In genomic region chr7:101253199-101253598, GRCh38 we compare ENCODE assay signal across 14 cellular contexts. TPM values are rescaled to one million over a fixed set of nuclear protein-coding genes. Genes with fewer than 3 reads are reported as not detected.
DNase-seq lines count a peak whose midpoint lies in the region; ATAC-seq, FAIRE-seq and TF ChIP-seq lines count a peak whose summit lies in the region.
"Not testable (repeated sequence)": the region's sequence is repeated elsewhere in the genome, so short reads cannot be mapped to it uniquely, and the experiment has no call there.
"Had no signal": no experiment of that assay in that cellular context is flagged by ENCODE, and none has a peak within 500 bp of the region (broad histone marks: within the 10 kb centered on the region; RNA-seq: fewer than 3 reads in every experiment).

No MANE protein-coding gene starts in this region.

- FAIRE-seq in A549 (lab: Jason Lieb, UNC) = not testable (repeated sequence)

- not testable (repeated sequence) for TF ChIP-seq EP300 in A549 (IDR thresholded peaks at IDR 0.05)

- H3K27ac Mint-ChIP-seq in GM23338; central memory CD8-positive, alpha-beta T cell (ENCODE audit: low read depth): not testable (repeated sequence)
- H3K27ac Mint-ChIP-seq in naive thymus-derived CD8-positive, alpha-beta T cell = peak overlapping the region in 4 of 10 donors; percentile 98 to 99 (median 98)

- not testable (repeated sequence) for ATAC-seq in A549; GM23338; Panc1; activated T-cell treated with anti-CD3 and anti-CD28 coated beads, Interleukin-2, amount 50 U/mL, for 4 hours; central memory CD8-positive, alpha-beta T cell (replicated peaks; ENCODE audit: extremely low read depth, poor library complexity, severe bottlenecking); naive thymus-derived CD8-positive, alpha-beta T cell

- not testable (repeated sequence) for H3K9me3 ChIP-seq in A549; Panc1 (ENCODE audit: control insufficient read depth, insufficient read depth, low read depth, low read length)

- not testable (repeated sequence) for H3K9me3 Mint-ChIP-seq in GM23338; activated T-cell treated with anti-CD3 and anti-CD28 coated beads, Interleukin-2, amount 50 U/mL, for 4 hours; central memory CD8-positive, alpha-beta T cell; naive thymus-derived CD8-positive, alpha-beta T cell

- H3K4me1 ChIP-seq in A549; GM23338 (ENCODE audit: insufficient read depth); Panc1 (ENCODE audit: control insufficient read depth, insufficient read depth, low read length): not testable (repeated sequence)

- H3K27me3 ChIP-seq in GM23338 (ENCODE audit: insufficient read depth); Panc1 (ENCODE audit: control insufficient read depth, insufficient read depth, low read length): not testable (repeated sequence)

- peak overlapping the region; percentile 76 for H3K4me2 ChIP-seq in A549
- H3K4me2 ChIP-seq in GM23338 = not testable (repeated sequence)

- H3K79me2 ChIP-seq in GM23338 (replicated peaks; ENCODE audit: insufficient read depth) = peaks cover 36% of the 10 kb centered on the region

- H3K4me3 ChIP-seq in A549 = peak overlapping the region; percentile 84; the same call in 2 of the 3 replicates
- peak overlapping the region; percentile 51; the same call in 1 of the 2 replicates for H3K4me3 ChIP-seq in GM23338
- peak overlapping the region; percentile 57 to 85 for H3K4me3 ChIP-seq in Panc1 (ENCODE audit: low read depth in 2 of 2, low read length in 2 of 2)

- not testable (repeated sequence) for DNase-seq in A549 (ENCODE audit: low read depth in 1 of 2, low spot score in 1 of 2); GM23338 (ENCODE audit: low spot score); Panc1 (ENCODE audit: low read depth, low spot score); activated T-cell treated with anti-CD3 and anti-CD28 coated beads, Interleukin-2, amount 50 U/mL, for 4 hours; central memory CD8-positive, alpha-beta T cell (ENCODE audit: low spot score in 2 of 2); naive thymus-derived CD8-positive, alpha-beta T cell

- peaks cover 11% of the 10 kb centered on the region for H3K36me3 Mint-ChIP-seq in GM23338 (ENCODE audit: low read depth)
- H3K36me3 Mint-ChIP-seq in activated T-cell treated with anti-CD3 and anti-CD28 coated beads, Interleukin-2, amount 50 U/mL, for 4 hours (ENCODE audit: insufficient read depth) = not testable (repeated sequence)
- H3K36me3 Mint-ChIP-seq in central memory CD8-positive, alpha-beta T cell (ENCODE audit: insufficient read depth) = peaks cover 17% of the 10 kb centered on the region
- peaks cover 0 to 17% (median 0%) of the 10 kb centered on the region in 3 donors for H3K36me3 Mint-ChIP-seq in naive thymus-derived CD8-positive, alpha-beta T cell

- TF ChIP-seq CTCF in A549 (IDR thresholded peaks at IDR 0.05); GM23338 (conservative IDR thresholded peaks at IDR 0.05; ENCODE audit: low read depth in 2 of 2); Panc1 (IDR thresholded peaks at IDR 0.05): not testable (repeated sequence)

- peaks cover 10% of the 10 kb centered on the region; the same call in 1 of the 2 replicates for H4K20me1 ChIP-seq in GM23338 (replicated peaks; ENCODE audit: insufficient read depth)

- TF ChIP-seq POLR2A in A549 (IDR thresholded peaks at IDR 0.05; ENCODE audit: low read length) = not testable (repeated sequence)

- CTCF ChIA-PET in A549 (lab: Yijun Ruan, JAX) (interaction anchor here (1.0 to 3.1 kb wide), 5 partner anchors 9 to 38 kb away, joined by 4 to 24 read pairs (median 5); partner anchors contain the start of gene FIS1), Panc1 (lab: Charles Lee) (interaction anchor here (0.9 kb wide), 1 partner anchor 857 kb away, joined by 4 read pairs; no protein-coding TSS in a partner anchor)

- not testable (repeated sequence) for H3K4me3 Mint-ChIP-seq in GM23338
- H3K4me3 Mint-ChIP-seq in activated T-cell treated with anti-CD3 and anti-CD28 coated beads, Interleukin-2, amount 50 U/mL, for 4 hours = peak overlapping the region; percentile 99
- H3K4me3 Mint-ChIP-seq in central memory CD8-positive, alpha-beta T cell = peak overlapping the region; percentile 99
- H3K4me3 Mint-ChIP-seq in naive thymus-derived CD8-positive, alpha-beta T cell = peak overlapping the region in 8 of 10 donors; percentile 56 to 100 (median 99)

- 80% methylated on average over 5 of the region's 5 CpGs for WGBS in A549 (ENCODE audit: missing lambda C conversion rate)

- BruUV-seq in Panc1 (replicated peaks; lab: Mats Ljungman, UMichigan) = not testable (repeated sequence)

- not testable (repeated sequence) for H3K36me3 ChIP-seq in GM23338 (ENCODE audit: insufficient read depth); Panc1 (ENCODE audit: control insufficient read depth, insufficient read depth, low read length)

- H3K9me2 ChIP-seq in GM23338 (ENCODE audit: insufficient read depth) = not testable (repeated sequence)

- H3K27ac ChIP-seq in A549 = peak overlapping the region in 1 of 2 experiments; percentile 84; a peak in 5 of 6 replicates
- not testable (repeated sequence) for H3K27ac ChIP-seq in GM23338 (ENCODE audit: low read depth); Panc1 (ENCODE audit: low read length)

- H2AFZ ChIP-seq in GM23338 = peak overlapping the region; percentile 83; the same call in 1 of the 2 replicates

- intact Hi-C loops in Panc1 (cut with micrococcal nuclease; ENCODE audit: unreplicated experiment) = not testable (repeated sequence)

- H3K27me3 Mint-ChIP-seq in GM23338 (ENCODE audit: insufficient read depth, low read depth, poor library complexity); activated T-cell treated with anti-CD3 and anti-CD28 coated beads, Interleukin-2, amount 50 U/mL, for 4 hours (ENCODE audit: low read depth); central memory CD8-positive, alpha-beta T cell; naive thymus-derived CD8-positive, alpha-beta T cell: not testable (repeated sequence)

- not testable (repeated sequence) for TF ChIP-seq RAD21 in A549 (conservative IDR thresholded peaks at IDR 0.05 in 1 of 2, IDR thresholded peaks at IDR 0.05 in 1 of 2)

- H3F3A ChIP-seq in GM23338 (replicated peaks; ENCODE audit: low read depth) = not testable (repeated sequence)

- in situ Hi-C loops in Panc1 (cut with HindIII; ENCODE audit: low pct_unique_long_range_greater_than_20kb, low sequenced_read_pairs) = not testable (repeated sequence)

- POLR2A ChIA-PET in A549 (lab: Yijun Ruan, JAX) = interaction anchor here (0.7 kb wide), 1 partner anchor 366 kb away, joined by 14 read pairs; no protein-coding TSS in a partner anchor
- POLR2A ChIA-PET in Panc1 (lab: Charles Lee) = not testable (repeated sequence)
- POLR2A ChIA-PET in naive thymus-derived CD8-positive, alpha-beta T cell (lab: Charles Lee) = interaction anchor here (1.1 to 4.1 kb wide), 3 partner anchors 10 to 43 kb away, joined by 7 to 24 read pairs (median 22); partner anchors contain the start of genes PLOD3 and ZNHIT1

- H3K4me1 Mint-ChIP-seq in GM23338 = not testable (repeated sequence)
- H3K4me1 Mint-ChIP-seq in activated T-cell treated with anti-CD3 and anti-CD28 coated beads, Interleukin-2, amount 50 U/mL, for 4 hours (ENCODE audit: low read depth) = peaks cover 24% of the 10 kb centered on the region
- H3K4me1 Mint-ChIP-seq in central memory CD8-positive, alpha-beta T cell = peaks cover 25% of the 10 kb centered on the region
- peaks cover 10 to 33% (median 28%) of the 10 kb centered on the region in 4 donors for H3K4me1 Mint-ChIP-seq in naive thymus-derived CD8-positive, alpha-beta T cell

RNA-seq across cellular contexts. Expression of gene FIS1, which starts 8.3 kb away (rescaled TPM):
- 111 TPM in 2 replicates for polyA plus RNA-seq in A549 (2011; rRNA removed)
- polyA plus RNA-seq in A549 (2012; cell fraction: cytosol; rRNA removed) = 265 and 386 TPM in 2 replicates
- polyA plus RNA-seq in A549 (2012; cell fraction: nucleus; rRNA removed) = 177 and 197 TPM in 2 replicates
- 155 to 161 TPM (median 159 TPM) in 3 replicates for polyA plus RNA-seq in A549 (2017; fragmentation: RNase III; extraction: RNeasy Plus Mini Kit Qiagen cat#74134 plus additional on column Dnase treatment)
- polyA minus RNA-seq in A549 (2011; rRNA and poly(A)+ RNA removed) = 44.8 and 54.8 TPM in 2 replicates
- 95.4 and 131 TPM in 2 replicates for total RNA-seq in GM23338 (2014; rRNA removed; shearing (Covaris generic))
- polyA plus RNA-seq in GM23338 (2016; fragmentation: Nextera tagmentation; extraction: Ambion mirVana) = 130 and 143 TPM in 2 replicates
- 110 TPM for total RNA-seq in Panc1 (2021; ENCODE audit: unreplicated experiment)
- polyA plus RNA-seq in Panc1 (2012; ENCODE audit: insufficient read length) = 208 TPM
- 100 to 1,000 TPM; 126 to 148 (median 136) TPM for total RNA-seq in activated T-cell treated with anti-CD3 and anti-CD28 coated beads, Interleukin-2, amount 50 U/mL, for 4 hours
- total RNA-seq in naive thymus-derived CD8-positive, alpha-beta T cell = 100 to 1,000 TPM; 118 to 124 TPM
- 100 to 1,000 TPM; 225 to 235 (median 228) TPM for polyA plus RNA-seq in naive thymus-derived CD8-positive, alpha-beta T cell

RNA-seq across cellular contexts. Expression of gene CLDN15, which starts 15.6 kb away (rescaled TPM):
- polyA plus RNA-seq in A549 (2011; rRNA removed) (9.6 and 12.0 TPM in 2 replicates), A549 (2017; fragmentation: RNase III; extraction: RNeasy Plus Mini Kit Qiagen cat#74134 plus additional on column Dnase treatment) (11.2 to 14.4 TPM (median 12.9 TPM) in 3 replicates), GM23338 (2016; fragmentation: Nextera tagmentation; extraction: Ambion mirVana) (4.1 and 4.3 TPM in 2 replicates)
- 15.9 and 21.6 TPM in 2 replicates for polyA plus RNA-seq in A549 (2012; cell fraction: cytosol; rRNA removed)
- polyA plus RNA-seq in A549 (2012; cell fraction: nucleus; rRNA removed) = 103 and 123 TPM in 2 replicates
- polyA minus RNA-seq in A549 (2011; rRNA and poly(A)+ RNA removed) = 11.3 and 11.9 TPM in 2 replicates
- total RNA-seq in GM23338 (2014; rRNA removed; shearing (Covaris generic)) = 3.6 and 3.7 TPM in 2 replicates
- total RNA-seq in Panc1 (2021; ENCODE audit: unreplicated experiment) = 8.0 TPM
- polyA plus RNA-seq in Panc1 (2012; ENCODE audit: insufficient read length) = 5.3 TPM
- 10 to 100 TPM; 15.6 to 18.5 (median 17.6) TPM for total RNA-seq in activated T-cell treated with anti-CD3 and anti-CD28 coated beads, Interleukin-2, amount 50 U/mL, for 4 hours
- total RNA-seq in naive thymus-derived CD8-positive, alpha-beta T cell = 10 to 100 TPM; 52.3 to 52.7 TPM
- 1 to 10 TPM in 1 of 3 donors, under 1 TPM in 2; 0.21 to 3.2 (median 0.26) TPM for polyA plus RNA-seq in naive thymus-derived CD8-positive, alpha-beta T cell

RNA-seq across cellular contexts. Expression of gene ZNHIT1, which starts 35.2 kb away (rescaled TPM):
- 29.5 and 33.2 TPM in 2 replicates for polyA plus RNA-seq in A549 (2011; rRNA removed)
- polyA plus RNA-seq in A549 (2012; cell fraction: cytosol; rRNA removed) = 52.6 and 59.5 TPM in 2 replicates
- polyA plus RNA-seq in A549 (2012; cell fraction: nucleus; rRNA removed) = 44.5 and 56.2 TPM in 2 replicates
- polyA plus RNA-seq in A549 (2017; fragmentation: RNase III; extraction: RNeasy Plus Mini Kit Qiagen cat#74134 plus additional on column Dnase treatment) = 55.6 to 56.4 TPM (median 55.9 TPM) in 3 replicates
- polyA minus RNA-seq in A549 (2011; rRNA and poly(A)+ RNA removed) = 22.7 and 22.8 TPM in 2 replicates
- total RNA-seq in GM23338 (2014; rRNA removed; shearing (Covaris generic)) = 61.9 and 64.6 TPM in 2 replicates
- polyA plus RNA-seq in GM23338 (2016; fragmentation: Nextera tagmentation; extraction: Ambion mirVana) = 113 and 136 TPM in 2 replicates
- 69.7 TPM for total RNA-seq in Panc1 (2021; ENCODE audit: unreplicated experiment)
- 75.9 TPM for polyA plus RNA-seq in Panc1 (2012; ENCODE audit: insufficient read length)
- total RNA-seq in activated T-cell treated with anti-CD3 and anti-CD28 coated beads, Interleukin-2, amount 50 U/mL, for 4 hours = 10 to 100 TPM; 50.4 to 55.0 (median 53.2) TPM
- total RNA-seq in naive thymus-derived CD8-positive, alpha-beta T cell = 10 to 100 TPM; 31.2 to 33.9 TPM
- 10 to 100 TPM; 50.9 to 66.4 (median 57.4) TPM for polyA plus RNA-seq in naive thymus-derived CD8-positive, alpha-beta T cell

RNA-seq across cellular contexts. Expression of gene PLOD3, which starts 35.8 kb away (rescaled TPM):
- polyA plus RNA-seq in A549 (2011; rRNA removed) = 21.1 and 26.0 TPM in 2 replicates
- 56.0 and 62.7 TPM in 2 replicates for polyA plus RNA-seq in A549 (2012; cell fraction: cytosol; rRNA removed)
- polyA plus RNA-seq in A549 (2012; cell fraction: nucleus; rRNA removed) = 167 and 231 TPM in 2 replicates
- polyA plus RNA-seq in A549 (2017; fragmentation: RNase III; extraction: RNeasy Plus Mini Kit Qiagen cat#74134 plus additional on column Dnase treatment) = 48.7 to 52.8 TPM (median 50.6 TPM) in 3 replicates
- 23.9 and 27.8 TPM in 2 replicates for polyA minus RNA-seq in A549 (2011; rRNA and poly(A)+ RNA removed)
- total RNA-seq in GM23338 (2014; rRNA removed; shearing (Covaris generic)) = 28.5 and 40.7 TPM in 2 replicates
- polyA plus RNA-seq in GM23338 (2016; fragmentation: Nextera tagmentation; extraction: Ambion mirVana) = 33.9 and 35.2 TPM in 2 replicates
- total RNA-seq in Panc1 (2021; ENCODE audit: unreplicated experiment) = 93.0 TPM
- 122 TPM for polyA plus RNA-seq in Panc1 (2012; ENCODE audit: insufficient read length)
- 10 to 100 TPM; 30.1 to 38.9 (median 33.2) TPM for total RNA-seq in activated T-cell treated with anti-CD3 and anti-CD28 coated beads, Interleukin-2, amount 50 U/mL, for 4 hours
- 10 to 100 TPM; 34.0 to 34.1 TPM for total RNA-seq in naive thymus-derived CD8-positive, alpha-beta T cell
- 10 to 100 TPM in 2 of 3 donors, 1 to 10 TPM in 1; 8.4 to 12.4 (median 11.1) TPM for polyA plus RNA-seq in naive thymus-derived CD8-positive, alpha-beta T cell

RNA-seq across cellular contexts. Expression of gene MOGAT3, which starts 52.4 kb away (rescaled TPM):
- polyA plus RNA-seq in A549 (2011; rRNA removed) = 0.11 and 0.14 TPM in 2 replicates
- 0.05 TPM in 1 of 2 replicates, not detected in the other for polyA plus RNA-seq in A549 (2012; cell fraction: cytosol; rRNA removed)
- 0.02 and 0.10 TPM in 2 replicates for polyA plus RNA-seq in A549 (2012; cell fraction: nucleus; rRNA removed)
- polyA plus RNA-seq in A549 (2017; fragmentation: RNase III; extraction: RNeasy Plus Mini Kit Qiagen cat#74134 plus additional on column Dnase treatment) = 0.09 TPM in 1 of 3 replicates, not detected in the others
- polyA minus RNA-seq in A549 (2011; rRNA and poly(A)+ RNA removed) = 0.44 TPM in 1 of 2 replicates, not detected in the other
- 0.85 TPM in 1 of 2 replicates, not detected in the other for total RNA-seq in GM23338 (2014; rRNA removed; shearing (Covaris generic))
- polyA plus RNA-seq in GM23338 (2016; fragmentation: Nextera tagmentation; extraction: Ambion mirVana) = 0.21 and 0.44 TPM in 2 replicates
- total RNA-seq in Panc1 (2021; ENCODE audit: unreplicated experiment) = 0.23 TPM
- 0.11 TPM for polyA plus RNA-seq in Panc1 (2012; ENCODE audit: insufficient read length)
- total RNA-seq in activated T-cell treated with anti-CD3 and anti-CD28 coated beads, Interleukin-2, amount 50 U/mL, for 4 hours = not detected
- not detected for total RNA-seq in naive thymus-derived CD8-positive, alpha-beta T cell
- polyA plus RNA-seq in naive thymus-derived CD8-positive, alpha-beta T cell = not detected
- total RNA-seq: A172, cerebellum, esophagus squamous epithelium, kidney epithelial cell, lung microvascular endothelial cell, myocyte, uterus had no signal
- polyA plus RNA-seq: ovary had no signal
